1 cellular context compared by ENCODE assay signal in genomic region chr2:178193496-178193822, GRCh38.
A peak's percentile ranks its signal among the peaks of the same experiment; 100 is the strongest.
TF ChIP-seq lines count a peak whose summit lies in the region.

No MANE protein-coding gene starts in this region.

TF ChIP-seq in HepG2, 621 proteins besides CTCF, POLR2A, EP300 and RAD21 (continued from another document and continues in another):
- TF ChIP-seq FOXP4 (CRISPR knock-in tag; IDR thresholded peaks at IDR 0.05) (peak; percentile 90), ZNF160 (CRISPR knock-in tag; IDR thresholded peaks at IDR 0.05) (no peak), KMT2A (CRISPR knock-in tag; IDR thresholded peaks at IDR 0.05) (no peak), KDM5A (IDR thresholded peaks at IDR 0.05; ENCODE audit: borderline replicate concordance, low read length) (no peak), BORCS8-MEF2B (CRISPR knock-in tag; IDR thresholded peaks at IDR 0.05) (peak; percentile 48; the same call in 1 of the 2 replicates), ATF5 (CRISPR knock-in tag; IDR thresholded peaks at IDR 0.05; ENCODE audit: low read depth) (no peak), RAD51 (IDR thresholded peaks at IDR 0.05; ENCODE audit: borderline replicate concordance) (no peak), XRCC5 (optimal IDR thresholded peaks at IDR 0.05; ENCODE audit: low read length) (no peak), ZSCAN5A (CRISPR knock-in tag; IDR thresholded peaks at IDR 0.05; ENCODE audit: borderline replicate concordance) (no peak), ARHGAP35 (CRISPR knock-in tag; IDR thresholded peaks at IDR 0.05; ENCODE audit: borderline replicate concordance) (no peak), HMG20A (CRISPR knock-in tag; IDR thresholded peaks at IDR 0.05; ENCODE audit: borderline replicate concordance) (peak; percentile 97), ZNF234 (CRISPR knock-in tag; conservative IDR thresholded peaks at IDR 0.05) (no peak), BCL6 (CRISPR knock-in tag; IDR thresholded peaks at IDR 0.05) (peak; percentile 96), NFKBIZ (CRISPR knock-in tag; IDR thresholded peaks at IDR 0.05) (peak; percentile 72), RARA (CRISPR knock-in tag; IDR thresholded peaks at IDR 0.05) (peak; percentile 90), FOXC1 (CRISPR knock-in tag; IDR thresholded peaks at IDR 0.05; ENCODE audit: borderline replicate concordance) (no peak; the same call in 1 of the 2 replicates), ZFAT (CRISPR knock-in tag; conservative IDR thresholded peaks at IDR 0.05) (no peak), ZNF607 (CRISPR knock-in tag; IDR thresholded peaks at IDR 0.05; ENCODE audit: borderline replicate concordance) (no peak), ISL2 (CRISPR knock-in tag; IDR thresholded peaks at IDR 0.05) (peak; percentile 82), ZSCAN9 (CRISPR knock-in tag; IDR thresholded peaks at IDR 0.05; ENCODE audit: borderline replicate concordance) (peak; percentile 71; the same call in 1 of the 2 replicates), ZC3H4 (CRISPR knock-in tag; IDR thresholded peaks at IDR 0.05; ENCODE audit: borderline replicate concordance) (no peak), PRPF4 (IDR thresholded peaks at IDR 0.05; ENCODE audit: low read depth, low read length, poor library complexity, severe bottlenecking) (no peak), DZIP1 (CRISPR knock-in tag; IDR thresholded peaks at IDR 0.05) (no peak), SP2 (CRISPR knock-in tag; IDR thresholded peaks at IDR 0.05) (no peak), AHDC1 (CRISPR knock-in tag; IDR thresholded peaks at IDR 0.05; ENCODE audit: borderline replicate concordance) (peak; percentile 79; the same call in 1 of the 2 replicates), ZNF224 (CRISPR knock-in tag; IDR thresholded peaks at IDR 0.05) (no peak), ZNF562 (CRISPR knock-in tag; IDR thresholded peaks at IDR 0.05; ENCODE audit: borderline replicate concordance) (peak; percentile 27; the same call in 1 of the 2 replicates), MIXL1 (CRISPR knock-in tag; IDR thresholded peaks at IDR 0.05) (peak; percentile 50; the same call in 1 of the 2 replicates), SRSF9 (IDR thresholded peaks at IDR 0.05; ENCODE audit: borderline replicate concordance, insufficient read depth, low read depth, low read length, poor library complexity, severe bottlenecking) (no peak), NFYB (CRISPR knock-in tag; IDR thresholded peaks at IDR 0.05) (no peak), ZKSCAN8 (CRISPR knock-in tag; IDR thresholded peaks at IDR 0.05; ENCODE audit: borderline replicate concordance) (no peak; the same call in 1 of the 2 replicates), MIER3 (CRISPR knock-in tag; IDR thresholded peaks at IDR 0.05; ENCODE audit: borderline replicate concordance) (peak; percentile 94; the same call in 1 of the 2 replicates), ZNF121 (CRISPR knock-in tag; IDR thresholded peaks at IDR 0.05) (no peak), PTBP1 (IDR thresholded peaks at IDR 0.05; ENCODE audit: low read depth, low read length, poor library complexity, severe bottlenecking) (no peak), SKI (IDR thresholded peaks at IDR 0.05; ENCODE audit: partially characterized antibody) (peak; percentile 93), ELF1 (CRISPR knock-in tag; IDR thresholded peaks at IDR 0.05) (no peak), ZBTB7A (CRISPR knock-in tag; IDR thresholded peaks at IDR 0.05) (no peak), SIN3B (IDR thresholded peaks at IDR 0.05; ENCODE audit: low read length) (no peak), FOXK2 (IDR thresholded peaks at IDR 0.05) (no peak), MXD4 (CRISPR knock-in tag; IDR thresholded peaks at IDR 0.05) (no peak), STAT5B (CRISPR knock-in tag; IDR thresholded peaks at IDR 0.05) (no peak)
- TF ChIP-seq, protein P1, sequence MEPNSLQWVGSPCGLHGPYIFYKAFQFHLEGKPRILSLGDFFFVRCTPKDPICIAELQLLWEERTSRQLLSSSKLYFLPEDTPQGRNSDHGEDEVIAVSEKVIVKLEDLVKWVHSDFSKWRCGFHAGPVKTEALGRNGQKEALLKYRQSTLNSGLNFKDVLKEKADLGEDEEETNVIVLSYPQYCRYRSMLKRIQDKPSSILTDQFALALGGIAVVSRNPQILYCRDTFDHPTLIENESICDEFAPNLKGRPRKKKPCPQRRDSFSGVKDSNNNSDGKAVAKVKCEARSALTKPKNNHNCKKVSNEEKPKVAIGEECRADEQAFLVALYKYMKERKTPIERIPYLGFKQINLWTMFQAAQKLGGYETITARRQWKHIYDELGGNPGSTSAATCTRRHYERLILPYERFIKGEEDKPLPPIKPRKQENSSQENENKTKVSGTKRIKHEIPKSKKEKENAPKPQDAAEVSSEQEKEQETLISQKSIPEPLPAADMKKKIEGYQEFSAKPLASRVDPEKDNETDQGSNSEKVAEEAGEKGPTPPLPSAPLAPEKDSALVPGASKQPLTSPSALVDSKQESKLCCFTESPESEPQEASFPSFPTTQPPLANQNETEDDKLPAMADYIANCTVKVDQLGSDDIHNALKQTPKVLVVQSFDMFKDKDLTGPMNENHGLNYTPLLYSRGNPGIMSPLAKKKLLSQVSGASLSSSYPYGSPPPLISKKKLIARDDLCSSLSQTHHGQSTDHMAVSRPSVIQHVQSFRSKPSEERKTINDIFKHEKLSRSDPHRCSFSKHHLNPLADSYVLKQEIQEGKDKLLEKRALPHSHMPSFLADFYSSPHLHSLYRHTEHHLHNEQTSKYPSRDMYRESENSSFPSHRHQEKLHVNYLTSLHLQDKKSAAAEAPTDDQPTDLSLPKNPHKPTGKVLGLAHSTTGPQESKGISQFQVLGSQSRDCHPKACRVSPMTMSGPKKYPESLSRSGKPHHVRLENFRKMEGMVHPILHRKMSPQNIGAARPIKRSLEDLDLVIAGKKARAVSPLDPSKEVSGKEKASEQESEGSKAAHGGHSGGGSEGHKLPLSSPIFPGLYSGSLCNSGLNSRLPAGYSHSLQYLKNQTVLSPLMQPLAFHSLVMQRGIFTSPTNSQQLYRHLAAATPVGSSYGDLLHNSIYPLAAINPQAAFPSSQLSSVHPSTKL (CRISPR knock-in tag; IDR thresholded peaks at IDR 0.05) = peak; percentile 97
- TF ChIP-seq, protein P2, sequence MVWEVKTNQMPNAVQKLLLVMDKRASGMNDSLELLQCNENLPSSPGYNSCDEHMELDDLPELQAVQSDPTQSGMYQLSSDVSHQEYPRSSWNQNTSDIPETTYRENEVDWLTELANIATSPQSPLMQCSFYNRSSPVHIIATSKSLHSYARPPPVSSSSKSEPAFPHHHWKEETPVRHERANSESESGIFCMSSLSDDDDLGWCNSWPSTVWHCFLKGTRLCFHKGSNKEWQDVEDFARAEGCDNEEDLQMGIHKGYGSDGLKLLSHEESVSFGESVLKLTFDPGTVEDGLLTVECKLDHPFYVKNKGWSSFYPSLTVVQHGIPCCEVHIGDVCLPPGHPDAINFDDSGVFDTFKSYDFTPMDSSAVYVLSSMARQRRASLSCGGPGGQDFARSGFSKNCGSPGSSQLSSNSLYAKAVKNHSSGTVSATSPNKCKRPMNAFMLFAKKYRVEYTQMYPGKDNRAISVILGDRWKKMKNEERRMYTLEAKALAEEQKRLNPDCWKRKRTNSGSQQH (CRISPR knock-in tag; IDR thresholded peaks at IDR 0.05; ENCODE audit: low read depth) = peak; percentile 70; the same call in 1 of the 2 replicates
